In genomic region chr16:4846503-4846900, GRCh38 we compare ENCODE assay signal across 8 cellular contexts. TPM values are rescaled to one million over a fixed set of nuclear protein-coding genes. Genes with fewer than 3 reads are reported as not detected.
A peak's percentile ranks its signal among the peaks of the same experiment; 100 is the strongest.
DNase-seq lines count a peak whose midpoint lies in the region; ATAC-seq and TF ChIP-seq lines count a peak whose summit lies in the region.

No MANE protein-coding gene starts in this region.

- peak overlapping the region; percentile 94 for H3K9ac ChIP-seq in PC-3 (ENCODE audit: low read length)
- peak overlapping the region; percentile 80 for H3K9ac ChIP-seq in iPS-18a (ENCODE audit: low read length)

- no peaks in the 10 kb centered on the region for H3K9me2 ChIP-seq in PC-3 (replicated peaks; ENCODE audit: low read length)

- H3K4me3 Mint-ChIP-seq in activated CD4-positive, alpha-beta T cell treated with anti-CD3 and anti-CD28 coated beads for 36 hours = peak overlapping the region; percentile 77

- no peak for TF ChIP-seq EP300 in sigmoid colon (IDR thresholded peaks at IDR 0.05)

- 0% methylated on average over 27 of the region's 27 CpGs for WGBS in sigmoid colon, 2 donors

- TF ChIP-seq CTCF in PC-3 (conservative IDR thresholded peaks at IDR 0.05; ENCODE audit: low read depth, low read length) (no peak), astrocyte of the spinal cord (IDR thresholded peaks at IDR 0.05; ENCODE audit: low read depth, low read length) (no peak), sigmoid colon (IDR thresholded peaks at IDR 0.05) (no peak)

- H2AFZ ChIP-seq in PC-3 (ENCODE audit: low read length) = peak overlapping the region; percentile 67; the same call in 1 of the 2 replicates

- H3K36me3 ChIP-seq in PC-3 (ENCODE audit: low read depth, low read length) = peaks cover 18% of the 10 kb centered on the region; the same call in 1 of the 2 replicates
- peaks cover 32% of the 10 kb centered on the region for H3K36me3 ChIP-seq in iPS-18a (ENCODE audit: control insufficient read depth, low read depth, low read length)
- H3K36me3 ChIP-seq in sigmoid colon = peaks cover 0 to 41% (median 26%) of the 10 kb centered on the region in 4 donors

- H3K36me3 Mint-ChIP-seq in activated CD4-positive, alpha-beta T cell treated with anti-CD3 and anti-CD28 coated beads for 36 hours (ENCODE audit: low read depth) = peaks cover 27% of the 10 kb centered on the region

- no peaks in the 10 kb centered on the region for H3K27me3 Mint-ChIP-seq in activated CD4-positive, alpha-beta T cell treated with anti-CD3 and anti-CD28 coated beads for 36 hours

- H3K4me2 ChIP-seq in PC-3 (ENCODE audit: low read length) = peak overlapping the region; percentile 93

- H3K79me2 ChIP-seq in PC-3 (ENCODE audit: low read length) = peaks cover 71% of the 10 kb centered on the region

- peaks cover 49% of the 10 kb centered on the region for H3K4me1 Mint-ChIP-seq in activated CD4-positive, alpha-beta T cell treated with anti-CD3 and anti-CD28 coated beads for 36 hours

- peak overlapping the region; percentile 97 for H3K4me3 ChIP-seq in PC-3 (ENCODE audit: low read length)
- H3K4me3 ChIP-seq in astrocyte of the spinal cord (ENCODE audit: low read depth, low read length) = peak overlapping the region; percentile 90
- peak overlapping the region; percentile 81 for H3K4me3 ChIP-seq in iPS-18a (ENCODE audit: low read length)
- H3K4me3 ChIP-seq in sigmoid colon = peak overlapping the region; percentile 81 to 97 (median 94)

- in situ Hi-C loops in astrocyte of the spinal cord (cut with HindIII; ENCODE audit: low sequenced_read_pairs) = no loop called here

- CTCF ChIA-PET in activated CD4-positive, alpha-beta T cell treated with anti-CD3 and anti-CD28 coated beads for 36 hours (lab: Charles Lee) = no interaction called here
- CTCF ChIA-PET in PC-3 (lab: Charles Lee) = no interaction called here

- H3K27ac ChIP-seq in PC-3 (ENCODE audit: low read length) (peak overlapping the region; percentile 55), iPS-18a (ENCODE audit: low read length) (no peak overlapping the region), sigmoid colon (peak overlapping the region; percentile 97 to 99 (median 98))

- no peaks in the 10 kb centered on the region for H3K9me3 ChIP-seq in PC-3 (ENCODE audit: low read length)
- H3K9me3 ChIP-seq in iPS-18a (ENCODE audit: control insufficient read depth, low read depth, low read length) = no peaks in the 10 kb centered on the region
- H3K9me3 ChIP-seq in sigmoid colon = no peaks in the 10 kb centered on the region

- BruUV-seq in PC-3 (replicated peaks; lab: Mats Ljungman, UMichigan) = no TSS peak

- no peak for TF ChIP-seq POLR2A in sigmoid colon (IDR thresholded peaks at IDR 0.05)

- peak; percentile 48 for DNase-seq in activated CD4-positive, alpha-beta T cell treated with anti-CD3 and anti-CD28 coated beads for 36 hours
- DNase-seq in activated CD4-positive, alpha-beta T cell treated with anti-CD3 and anti-CD28 coated beads, Interleukin-2, amount 50 U/mL, for 4 hours = no peak
- DNase-seq in PC-3 (peak; percentile 18), astrocyte of the spinal cord (ENCODE audit: low read depth, low spot score) (peak; percentile 56), sigmoid colon (peak; percentile 70), 8988T (no peak)

- H3K27ac Mint-ChIP-seq in activated CD4-positive, alpha-beta T cell treated with anti-CD3 and anti-CD28 coated beads for 36 hours = peak overlapping the region; percentile 84

- H3K9me3 Mint-ChIP-seq in activated CD4-positive, alpha-beta T cell treated with anti-CD3 and anti-CD28 coated beads for 36 hours (ENCODE audit: low read depth) = no peaks in the 10 kb centered on the region

- peaks cover 33% of the 10 kb centered on the region for H4K20me1 ChIP-seq in PC-3 (ENCODE audit: low read length)

- POLR2A ChIA-PET in activated CD4-positive, alpha-beta T cell treated with anti-CD3 and anti-CD28 coated beads for 36 hours (lab: Charles Lee) = interaction anchor here (1.0 kb wide), 1 partner anchor 27 kb away, joined by 3 read pairs; no protein-coding TSS in a partner anchor
- POLR2A ChIA-PET in PC-3 (lab: Charles Lee; ENCODE audit: unreplicated experiment) = no interaction called here

- peaks cover 15% of the 10 kb centered on the region for H3K4me1 ChIP-seq in PC-3 (ENCODE audit: insufficient read depth, low read length)
- H3K4me1 ChIP-seq in iPS-18a (ENCODE audit: control insufficient read depth, low read depth, low read length) = peaks cover 2% of the 10 kb centered on the region
- H3K4me1 ChIP-seq in sigmoid colon = peaks cover 0 to 49% (median 41%) of the 10 kb centered on the region in 4 donors

- no peaks in the 10 kb centered on the region for H3K27me3 ChIP-seq in PC-3 (ENCODE audit: low read length)
- no peaks in the 10 kb centered on the region for H3K27me3 ChIP-seq in iPS-18a (ENCODE audit: control insufficient read depth, insufficient read depth, low read length)
- H3K27me3 ChIP-seq in sigmoid colon = no peaks in the 10 kb centered on the region

- intact Hi-C loops in activated CD4-positive, alpha-beta T cell treated with anti-CD3 and anti-CD28 coated beads for 36 hours (cut with DNase I, micrococcal nuclease) = loop anchor here (2.0 to 10.0 kb wide), 7 partner anchors 44 to 430 kb away; partner anchors contain the start of genes MGRN1 (in 2 of the 2), CORO7 (in 1 of the 2), EEF2KMT (in 1 of the 2) and HMOX2 (in 1 of the 2)
- intact Hi-C loops in PC-3 (cut with micrococcal nuclease) = loop anchor here (2.0 kb wide), 1 partner anchor 96 kb away; no protein-coding TSS in a partner anchor
- intact Hi-C loops in sigmoid colon (cut with DNase I) = loop anchor here (2.0 to 5.0 kb wide), 4 partner anchors 44 to 186 kb away; partner anchors contain the start of genes NAGPA and ROGDI

- no peak for ATAC-seq in activated CD4-positive, alpha-beta T cell treated with anti-CD3 and anti-CD28 coated beads for 36 hours
- peak; percentile 36 for ATAC-seq in HG02852 (IDR thresholded peaks at IDR 0.05; ENCODE audit: unreplicated experiment)
- peak; percentile 34 for ATAC-seq in PC-3

- H3F3A ChIP-seq in PC-3 (ENCODE audit: low read length, unreplicated experiment) = no peaks in the 10 kb centered on the region

RNA-seq across cellular contexts. Expression of gene GLYR1, which starts 0.6 kb away (rescaled TPM):
- 10 to 100 TPM; 76.9 to 78.4 TPM for total RNA-seq in activated CD4-positive, alpha-beta T cell treated with anti-CD3 and anti-CD28 coated beads for 36 hours
- total RNA-seq in PC-3 (2014; rRNA removed) (30.6 and 41.2 TPM in 2 replicates), sigmoid colon (10 to 100 TPM; 56.7 to 67.3 (median 59.9) TPM)
- 10 to 100 TPM; 48.0 to 70.5 (median 70.3) TPM for polyA plus RNA-seq in sigmoid colon

RNA-seq across cellular contexts. Expression of gene UBN1, which starts 0.8 kb away (rescaled TPM):
- 10 to 100 TPM; 19.3 to 23.0 TPM for total RNA-seq in activated CD4-positive, alpha-beta T cell treated with anti-CD3 and anti-CD28 coated beads for 36 hours
- total RNA-seq in PC-3 (2014; rRNA removed) = 21.4 and 21.9 TPM in 2 replicates
- 10 to 100 TPM; 16.4 to 27.7 (median 17.8) TPM for total RNA-seq in sigmoid colon
- 10 to 100 TPM in 2 of 3 donors, 1 to 10 TPM in 1; 8.4 to 24.1 (median 17.8) TPM for polyA plus RNA-seq in sigmoid colon

RNA-seq across cellular contexts. Expression of gene ROGDI, which starts 44.1 kb away (rescaled TPM):
- 1 to 10 TPM; 3.7 to 7.3 TPM for total RNA-seq in activated CD4-positive, alpha-beta T cell treated with anti-CD3 and anti-CD28 coated beads for 36 hours
- total RNA-seq in PC-3 (2014; rRNA removed) (23.3 and 24.1 TPM in 2 replicates), sigmoid colon (10 to 100 TPM; 47.9 to 72.8 (median 58.3) TPM)
- 10 to 100 TPM; 23.4 to 46.7 (median 25.2) TPM for polyA plus RNA-seq in sigmoid colon

RNA-seq across cellular contexts. Expression of gene SMIM22, which starts 51.3 kb away (rescaled TPM):
- not detected for total RNA-seq in activated CD4-positive, alpha-beta T cell treated with anti-CD3 and anti-CD28 coated beads for 36 hours
- total RNA-seq in PC-3 (2014; rRNA removed) (not detected in 2 replicates), sigmoid colon (not detected)
- 1,000 to 10,000 TPM in 2 of 3 donors, 100 to 1,000 TPM in 1; 848 to 2,006 (median 1,963) TPM for polyA plus RNA-seq in sigmoid colon

RNA-seq across cellular contexts. Expression of gene SEPTIN12, which starts 58.4 kb away (rescaled TPM):
- not detected for total RNA-seq in activated CD4-positive, alpha-beta T cell treated with anti-CD3 and anti-CD28 coated beads for 36 hours
- not detected in 2 replicates for total RNA-seq in PC-3 (2014; rRNA removed)
- total RNA-seq in sigmoid colon = not detected
- polyA plus RNA-seq in sigmoid colon = 1 to 10 TPM in 1 of 3 donors, not detected in 2; 2.5 TPM

Comparison
In these comparisons a context has a peak if more than half of its experiments do, and no peak if none do; other contexts are left out.
1. DNase-seq: peak in activated CD4-positive, alpha-beta T cell treated with anti-CD3 and anti-CD28 coated beads for 36 hours (single experiment), PC-3 (single experiment), astrocyte of the spinal cord (single experiment) and sigmoid colon (single experiment); none in activated CD4-positive, alpha-beta T cell treated with anti-CD3 and anti-CD28 coated beads, Interleukin-2, amount 50 U/mL, for 4 hours (0 of 2) and 8988T (single experiment).
2. Peak in every context shown above with its lines, with median percentiles within 50 percentile points of each other: H3K4me3 ChIP-seq.